ENCODE assay signal across 12 cellular contexts in the genomic region with DNA sequence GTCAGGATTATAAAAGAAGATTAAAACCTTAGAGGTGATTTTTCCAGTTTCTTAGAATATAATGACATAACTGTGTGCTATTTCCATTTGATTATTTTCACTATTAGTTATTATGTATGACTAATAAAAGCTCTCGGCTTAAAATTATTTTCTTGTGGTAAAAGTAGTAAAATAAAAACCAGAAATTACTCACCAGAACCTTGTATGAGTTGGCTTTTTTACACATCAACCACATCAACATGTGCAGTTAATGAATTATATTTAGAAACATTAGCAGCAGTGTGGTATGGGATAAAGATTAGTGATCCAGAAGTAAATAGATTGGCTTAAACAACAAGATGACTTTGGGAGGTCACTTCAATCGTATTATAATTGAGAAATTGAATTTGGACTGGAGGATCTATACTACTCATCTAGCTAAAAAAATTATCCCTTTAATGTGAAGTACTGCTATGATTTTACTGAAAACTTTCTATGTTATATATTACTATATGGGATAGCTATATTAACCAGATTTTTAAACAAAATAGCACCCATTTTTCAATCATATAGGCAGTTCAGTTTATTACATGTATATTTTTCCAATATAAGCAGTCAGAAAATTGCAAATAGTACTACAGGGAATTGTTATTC. TPM values are rescaled to one million over a fixed set of nuclear protein-coding genes. Genes with fewer than 3 reads are reported as not detected.
DNase-seq lines count a peak whose midpoint lies in the region; ATAC-seq and TF ChIP-seq lines count a peak whose summit lies in the region.
"Had no signal": no experiment of that assay in that cellular context is flagged by ENCODE, and none has a peak within 500 bp of the region (broad histone marks: within the 10 kb centered on the region; RNA-seq: fewer than 3 reads in every experiment).

No MANE protein-coding gene starts in this region.

- no peak overlapping the region for H2AFZ ChIP-seq in MM.1S (ENCODE audit: low read length)

- no peaks in the 10 kb centered on the region for H3K36me3 ChIP-seq in GM06990 (ENCODE audit: control insufficient read depth, insufficient read depth, low read length)
- no peaks in the 10 kb centered on the region for H3K36me3 ChIP-seq in MM.1S (replicated peaks; ENCODE audit: insufficient read depth, low read length)
- no peaks in the 10 kb centered on the region for H3K36me3 ChIP-seq in H7 (replicated peaks; ENCODE audit: control insufficient read depth, insufficient read depth, low read length)

- no peak overlapping the region for H3K27ac ChIP-seq in MM.1S (ENCODE audit: low read length)

- no peak overlapping the region for H3K4me2 ChIP-seq in MM.1S (ENCODE audit: low read depth, low read length)

- H3K27me3 ChIP-seq in GM06990 (replicated peaks; ENCODE audit: control insufficient read depth, insufficient read depth, low read length): no peaks in the 10 kb centered on the region
- H3K27me3 ChIP-seq in MM.1S (replicated peaks; ENCODE audit: insufficient read depth, low read length): no peaks in the 10 kb centered on the region
- H3K27me3 ChIP-seq in H7 (ENCODE audit: control insufficient read depth, insufficient read depth, low read length): no peaks in the 10 kb centered on the region

- TF ChIP-seq CTCF in GM06990 (IDR thresholded peaks at IDR 0.05; ENCODE audit: insufficient read depth, low read length, poor library complexity, severe bottlenecking) (no peak), foreskin fibroblast (IDR thresholded peaks at IDR 0.05; ENCODE audit: low read depth, low read length) (no peak), MM.1S (IDR thresholded peaks at IDR 0.05; ENCODE audit: low read length) (no peak)

- H3K9me2 ChIP-seq in MM.1S (replicated peaks; ENCODE audit: insufficient read depth, low read length): no peaks in the 10 kb centered on the region

- no peaks in the 10 kb centered on the region for H4K20me1 ChIP-seq in MM.1S (ENCODE audit: insufficient read depth, low read length)

- DNase-seq in GM06990 (ENCODE audit: extremely low read depth, insufficient read length) (peak; percentile 64), foreskin fibroblast (peak; percentile 33 to 52), MM.1S (no peak), Kasumi-1 (lab: John Stamatoyannopoulos, UW) (no peak), H7 (no peak), D341Med (ENCODE audit: low spot score) (no peak)
- DNase-seq: DMS 273 treated with DMSO at 0.1 percent for 48 hours, NCI-H1930 had no signal

- H3K4me1 ChIP-seq in MM.1S (ENCODE audit: low read length): no peaks in the 10 kb centered on the region

- H3K9me3 ChIP-seq in MM.1S (replicated peaks; ENCODE audit: insufficient read depth, low read length): no peaks in the 10 kb centered on the region

- H3K4me3 ChIP-seq in GM06990 (replicated peaks; ENCODE audit: low read depth, low read length) (no peak overlapping the region), foreskin fibroblast (ENCODE audit: low read depth in 1 of 2, low read length in 2 of 2) (no peak overlapping the region), MM.1S (ENCODE audit: low read length) (no peak overlapping the region), H7 (ENCODE audit: insufficient read depth, low read depth, low read length) (no peak overlapping the region)

- H3K9ac ChIP-seq in MM.1S (ENCODE audit: low read length): no peak overlapping the region

- ATAC-seq in GM21360 (IDR thresholded peaks at IDR 0.05; ENCODE audit: unreplicated experiment) (peak; percentile 75), HG03442 (IDR thresholded peaks at IDR 0.05; ENCODE audit: unreplicated experiment) (peak; percentile 89)
- ATAC-seq: Right ventricle myocardium inferior had no signal

- H3K79me2 ChIP-seq in MM.1S (ENCODE audit: low read length): no peaks in the 10 kb centered on the region

- H3F3A ChIP-seq in MM.1S (ENCODE audit: insufficient read depth, low read length): no peaks in the 10 kb centered on the region

RNA-seq across cellular contexts. Expression of a gene that starts 2.8 kb away (rescaled TPM):
- 0.48 and 1.5 TPM in 2 replicates for total RNA-seq in H7 (2014; rRNA removed; shearing (Covaris generic))

RNA-seq across cellular contexts. Expression of a gene that starts 5.3 kb away (rescaled TPM):
- 0.21 TPM in 1 of 2 replicates, not detected in the other for total RNA-seq in H7 (2014; rRNA removed; shearing (Covaris generic))
- total RNA-seq: osteocyte had no signal

RNA-seq across cellular contexts. Expression of a gene that starts 8.6 kb away (rescaled TPM):
- not detected in 2 replicates for total RNA-seq in H7 (2014; rRNA removed; shearing (Covaris generic))

RNA-seq across cellular contexts. Expression of a gene that starts 53.8 kb away (rescaled TPM):
- total RNA-seq in H7 (2014; rRNA removed; shearing (Covaris generic)): 13.3 and 17.2 TPM in 2 replicates

Comparison
In these comparisons a context has a peak if more than half of its experiments do, and no peak if none do; other contexts are left out.
1. DNase-seq: peak in GM06990 (single experiment) and foreskin fibroblast (2 of 2); none in MM.1S (single experiment), Kasumi-1 (0 of 2), H7 (single experiment) and D341Med (single experiment).